8 cellular contexts compared by ENCODE assay signal in genomic region chr22:41022470-41023298, GRCh38.
DNase-seq lines count a peak whose midpoint lies in the region; ATAC-seq, FAIRE-seq and TF ChIP-seq lines count a peak whose summit lies in the region.

No MANE protein-coding gene starts in this region.

- peaks cover 14% of the 10 kb centered on the region for H3K4me1 Mint-ChIP-seq in activated CD4-positive, alpha-beta T cell treated with anti-CD3 and anti-CD28 coated beads for 36 hours
- peaks cover 20% of the 10 kb centered on the region for H3K4me1 Mint-ChIP-seq in chondrocyte (ENCODE audit: low read depth)

- peak overlapping the region; percentile 88 to 92 for H3K27ac ChIP-seq in kidney (ENCODE audit: low read depth in 2 of 2, low read length in 2 of 2)

- H3K9me3 Mint-ChIP-seq in activated CD4-positive, alpha-beta T cell treated with anti-CD3 and anti-CD28 coated beads for 36 hours (ENCODE audit: low read depth) = no peaks in the 10 kb centered on the region
- no peaks in the 10 kb centered on the region for H3K9me3 Mint-ChIP-seq in chondrocyte (ENCODE audit: low read depth)

- H3K36me3 ChIP-seq in kidney (ENCODE audit: control insufficient read depth in 1 of 2, insufficient read depth in 2 of 2, low read length in 2 of 2) = no peaks in the 10 kb centered on the region

- H3K4me3 ChIP-seq in kidney (ENCODE audit: low read length in 2 of 2) = peak overlapping the region; percentile 48 to 63

- FAIRE-seq in kidney (lab: Jason Lieb, UNC) = no peak

- ATAC-seq in HG03066 (IDR thresholded peaks at IDR 0.05; ENCODE audit: low read depth, unreplicated experiment) (peak; percentile 40), HG02870 (IDR thresholded peaks at IDR 0.05; ENCODE audit: unreplicated experiment) (no peak)
- peak; percentile 80 for ATAC-seq in activated CD4-positive, alpha-beta T cell treated with anti-CD3 and anti-CD28 coated beads for 36 hours

- intact Hi-C loops in activated CD4-positive, alpha-beta T cell treated with anti-CD3 and anti-CD28 coated beads for 36 hours (cut with DNase I, micrococcal nuclease) = loop anchor here (1.0 to 5.0 kb wide), 8 partner anchors 69 to 522 kb away; partner anchors contain the start of genes RBX1 (in 2 of the 2), L3MBTL2 (in 1 of the 2), POLR3H (in 1 of the 2) and TEF (in 1 of the 2)
- intact Hi-C loops in kidney (cut with DNase I) = no loop called here

- no peak for TF ChIP-seq CTCF in GM10266 (IDR thresholded peaks at IDR 0.05; ENCODE audit: control insufficient read depth, insufficient read depth, low read depth, missing control alignments)
- TF ChIP-seq CTCF in chondrocyte (IDR thresholded peaks at IDR 0.05) = no peak
- no peak for TF ChIP-seq CTCF in kidney (IDR thresholded peaks at IDR 0.05; ENCODE audit: borderline replicate concordance, extremely low read depth, insufficient read depth)

- peaks cover 2% of the 10 kb centered on the region for H3K27me3 Mint-ChIP-seq in activated CD4-positive, alpha-beta T cell treated with anti-CD3 and anti-CD28 coated beads for 36 hours
- H3K27me3 Mint-ChIP-seq in chondrocyte (ENCODE audit: low read depth) = no peaks in the 10 kb centered on the region

- H3K27ac Mint-ChIP-seq in activated CD4-positive, alpha-beta T cell treated with anti-CD3 and anti-CD28 coated beads for 36 hours = peak overlapping the region; percentile 86
- peak overlapping the region; percentile 92 for H3K27ac Mint-ChIP-seq in chondrocyte (ENCODE audit: unreplicated experiment)

- no peaks in the 10 kb centered on the region for H3K36me3 Mint-ChIP-seq in activated CD4-positive, alpha-beta T cell treated with anti-CD3 and anti-CD28 coated beads for 36 hours (ENCODE audit: low read depth)
- no peaks in the 10 kb centered on the region for H3K36me3 Mint-ChIP-seq in chondrocyte (ENCODE audit: low read depth)

- POLR2A ChIA-PET in activated CD4-positive, alpha-beta T cell treated with anti-CD3 and anti-CD28 coated beads for 36 hours (lab: Charles Lee) = interaction anchor here (0.8 to 1.3 kb wide), 4 partner anchors 46 to 83 kb away, joined by 3 to 4 read pairs (median 4); partner anchors contain the start of gene EP300

- H3K9ac ChIP-seq in kidney (ENCODE audit: low read length in 2 of 2) = peak overlapping the region; percentile 60 to 78

- CTCF ChIA-PET in activated CD4-positive, alpha-beta T cell treated with anti-CD3 and anti-CD28 coated beads for 36 hours (lab: Charles Lee) = interaction anchor here (0.6 to 1.0 kb wide), 2 partner anchors 46 to 62 kb away, joined by 3 read pairs; no protein-coding TSS in a partner anchor

- DNase-seq in GM10266 (ENCODE audit: extremely low spot score) (peak; percentile 79), NCI-H226 (peak; percentile 60), chondrocyte (ENCODE audit: low spot score) (peak; percentile 93), kidney (peak; percentile 98)
- DNase-seq in activated CD4-positive, alpha-beta T cell treated with anti-CD3 and anti-CD28 coated beads for 36 hours = peak; percentile 91
- peak; percentile 70 to 82 for DNase-seq in stimulated activated CD4-positive, alpha-beta T cell treated with anti-CD3 and anti-CD28 coated beads, Interleukin-12 subunit alpha, Interleukin-12 subunit beta, amount 100 ng/mL, for 24 hours (ENCODE audit: low read depth in 2 of 2)

- peak overlapping the region; percentile 91 for H3K4me3 Mint-ChIP-seq in activated CD4-positive, alpha-beta T cell treated with anti-CD3 and anti-CD28 coated beads for 36 hours
- H3K4me3 Mint-ChIP-seq in chondrocyte (ENCODE audit: unreplicated experiment) = peak overlapping the region; percentile 74

- H3K4me1 ChIP-seq in kidney (ENCODE audit: control insufficient read depth in 1 of 2, insufficient read depth in 1 of 2, low read depth in 1 of 2, low read length in 2 of 2) = peaks cover 0 to 4% of the 10 kb centered on the region in 2 donors

- H3K9me3 ChIP-seq in kidney (ENCODE audit: control insufficient read depth in 1 of 2, low read length in 2 of 2) = no peaks in the 10 kb centered on the region
